Comparison of ENCODE assay signal across 10 cellular contexts in genomic region chr1:63713627-63714481, GRCh38. TPM values are rescaled to one million over a fixed set of nuclear protein-coding genes. Genes with fewer than 3 reads are reported as not detected.
DNase-seq lines count a peak whose midpoint lies in the region; ATAC-seq, FAIRE-seq and TF ChIP-seq lines count a peak whose summit lies in the region.
"Had no signal": no experiment of that assay in that cellular context is flagged by ENCODE, and none has a peak within 500 bp of the region (broad histone marks: within the 10 kb centered on the region; RNA-seq: fewer than 3 reads in every experiment).

No MANE protein-coding gene starts in this region.

- H3K79me2 ChIP-seq in GM12878 (ENCODE audit: control insufficient read depth, insufficient read depth, low read length) (no peaks in the 10 kb centered on the region), smooth muscle cell (ENCODE audit: low read depth) (no peaks in the 10 kb centered on the region)

- in situ Hi-C loops in GM12878 (cut with MboI): no loop called here

- H3F3A ChIP-seq in smooth muscle cell (ENCODE audit: low read depth): peaks cover 6% of the 10 kb centered on the region

- no peak for TF ChIP-seq EP300 in GM12878 (IDR thresholded peaks at IDR 0.05; ENCODE audit: borderline replicate concordance in 1 of 2, control insufficient read depth in 1 of 2, low read depth in 2 of 2, low read length in 2 of 2)

- TF ChIP-seq CTCF in GM12878 (IDR thresholded peaks at IDR 0.05 in 2 of 3, conservative IDR thresholded peaks at IDR 0.05 in 1 of 3; ENCODE audit: control insufficient read depth in 2 of 3, extremely low read depth in 1 of 3, insufficient read depth in 1 of 3, low read depth in 3 of 3, low read length in 3 of 3) (no peak), smooth muscle cell (IDR thresholded peaks at IDR 0.05; ENCODE audit: borderline replicate concordance, insufficient read depth, poor library complexity, severe bottlenecking) (no peak), type B pancreatic cell (conservative IDR thresholded peaks at IDR 0.05) (no peak)

- no peaks in the 10 kb centered on the region for H3K9me3 ChIP-seq in GM12878 (replicated peaks; ENCODE audit: control insufficient read depth, insufficient read depth, low read length)
- no peaks in the 10 kb centered on the region for H3K9me3 ChIP-seq in smooth muscle cell (replicated peaks; ENCODE audit: low read depth)
- no peaks in the 10 kb centered on the region for H3K9me3 ChIP-seq in small intestine (ENCODE audit: control insufficient read depth, low read depth)

- SMC1A ChIA-PET in GM12878 (lab: Charles Lee; ENCODE audit: uncharacterized antibody, unreplicated experiment): no interaction called here

- H3K9me3 Mint-ChIP-seq in type B pancreatic cell: no peaks in the 10 kb centered on the region
- H3K9me3 Mint-ChIP-seq: naive B cell had no signal

- H3K9ac ChIP-seq in GM12878 (ENCODE audit: control insufficient read depth, insufficient read depth, low read length): no peak overlapping the region
- H3K9ac ChIP-seq in smooth muscle cell (ENCODE audit: low read depth): no peak overlapping the region

- peaks cover 17% of the 10 kb centered on the region for H3K4me1 Mint-ChIP-seq in type B pancreatic cell (ENCODE audit: unreplicated experiment)

- H3K4me3 ChIP-seq in GM12878 (no peak overlapping the region), smooth muscle cell (no peak overlapping the region), small intestine (ENCODE audit: low read depth in 1 of 2, low read length in 2 of 2) (no peak overlapping the region)

- H3K27me3 ChIP-seq in GM12878 (replicated peaks in 1 of 2; ENCODE audit: control insufficient read depth in 2 of 2, insufficient read depth in 2 of 2, low read length in 1 of 2) (no peaks in the 10 kb centered on the region; a peak in 1 of 4 replicates), smooth muscle cell (ENCODE audit: low read depth) (no peaks in the 10 kb centered on the region), small intestine (ENCODE audit: control insufficient read depth in 2 of 2, insufficient read depth in 2 of 2, low read length in 2 of 2) (no peaks in the 10 kb centered on the region)

- DNase-seq in HK-2 (ENCODE audit: unreplicated experiment): peak; percentile 30
- no peak for DNase-seq in GM12878 (ENCODE audit: low read depth, low spot score)
- DNase-seq in smooth muscle cell (lab: John Stamatoyannopoulos, UW; ENCODE audit: unreplicated experiment): no peak
- DNase-seq in small intestine: no peak
- DNase-seq in NCI-H2196 (lab: John Stamatoyannopoulos, UW; ENCODE audit: unreplicated experiment): no peak
- no peak for DNase-seq in type B pancreatic cell (ENCODE audit: extremely low spot score, unreplicated experiment)
- DNase-seq: activated CD4-positive, alpha-beta T cell treated with anti-CD3 and anti-CD28 coated beads, Interleukin-2, amount 50 U/mL, for 48 hours; naive B cell; NCI-H2029 had no signal

- H3K27ac Mint-ChIP-seq in type B pancreatic cell: no peak overlapping the region

- no peak overlapping the region for H2AFZ ChIP-seq in GM12878 (ENCODE audit: control insufficient read depth, low read depth, low read length)
- H2AFZ ChIP-seq in smooth muscle cell (ENCODE audit: low read depth): no peak overlapping the region

- no peak for TF ChIP-seq RAD21 in GM12878 (IDR thresholded peaks at IDR 0.05; ENCODE audit: insufficient read depth, low read depth, low read length)

- BruUV-seq in GM12878 (replicated peaks; lab: Mats Ljungman, UMichigan): no TSS peak

- FAIRE-seq in GM12878 (lab: Jason Lieb, UNC) (no peak), small intestine (lab: Jason Lieb, UNC) (no peak)

- ATAC-seq in GM19463 (IDR thresholded peaks at IDR 0.05; ENCODE audit: unreplicated experiment): peak; percentile 62
- peak; percentile 70 for ATAC-seq in GM12878

- no peak for TF ChIP-seq POLR2A in GM12878 (IDR thresholded peaks at IDR 0.05; ENCODE audit: low read depth, low read length)

- H3K36me3 ChIP-seq in GM12878 (ENCODE audit: control insufficient read depth in 2 of 2, insufficient read depth in 2 of 2, low read length in 1 of 2) (no peaks in the 10 kb centered on the region), smooth muscle cell (ENCODE audit: low read depth) (no peaks in the 10 kb centered on the region), small intestine (ENCODE audit: control insufficient read depth in 2 of 2, insufficient read depth in 2 of 2, low read length in 2 of 2) (no peaks in the 10 kb centered on the region)

- WGBS in GM12878 (ENCODE audit: insufficient coverage, insufficient replicate concordance, low lambda C conversion rate, missing lambda C conversion rate): 55% methylated on average over 6 of the region's 6 CpGs
- 32% methylated on average over 6 of the region's 6 CpGs for WGBS in smooth muscle cell (ENCODE audit: low lambda C conversion rate)
- WGBS in small intestine, 3 donors: 70 to 88% (median 81%) methylated on average over 6 of the region's 6 CpGs

- no peak overlapping the region for H3K27ac ChIP-seq in GM12878 (ENCODE audit: control insufficient read depth, insufficient read depth)
- H3K27ac ChIP-seq in smooth muscle cell (ENCODE audit: low read depth): no peak overlapping the region
- no peak overlapping the region for H3K27ac ChIP-seq in small intestine (ENCODE audit: low read depth in 1 of 2, low read length in 1 of 2)

- no peaks in the 10 kb centered on the region for H4K20me1 ChIP-seq in GM12878 (ENCODE audit: control insufficient read depth, insufficient read depth)
- no peaks in the 10 kb centered on the region for H4K20me1 ChIP-seq in smooth muscle cell (ENCODE audit: low read depth)

- H3K4me2 ChIP-seq in GM12878 (ENCODE audit: control insufficient read depth, insufficient read depth) (no peak overlapping the region), smooth muscle cell (peak overlapping the region; percentile 57)

- RAD21 ChIA-PET in GM12878 (lab: Charles Lee; ENCODE audit: unreplicated experiment): interaction anchor here (1.5 kb wide), 1 partner anchor 22 kb away, joined by 5 read pairs; no protein-coding TSS in a partner anchor

- POLR2A ChIA-PET in GM12878 (lab: Charles Lee): no interaction called here

- peaks cover 7% of the 10 kb centered on the region for H3K27me3 Mint-ChIP-seq in type B pancreatic cell

- CTCF ChIA-PET in GM12878 (lab: Yijun Ruan, JAX): interaction anchor here (1.0 kb wide), 1 partner anchor 22 kb away, joined by 4 read pairs; no protein-coding TSS in a partner anchor

- H3K36me3 Mint-ChIP-seq in type B pancreatic cell: no peaks in the 10 kb centered on the region
- H3K36me3 Mint-ChIP-seq: naive B cell had no signal

- H3K4me1 ChIP-seq in GM12878 (ENCODE audit: control insufficient read depth, insufficient read depth, low read length): no peaks in the 10 kb centered on the region
- peaks cover 23% of the 10 kb centered on the region for H3K4me1 ChIP-seq in smooth muscle cell (ENCODE audit: low read depth)
- peaks cover 3 to 5% of the 10 kb centered on the region in 2 donors for H3K4me1 ChIP-seq in small intestine (ENCODE audit: control insufficient read depth in 2 of 2, insufficient read depth in 1 of 2, low read depth in 1 of 2, low read length in 1 of 2)

- intact Hi-C loops in GM12878 (cut with micrococcal nuclease; ENCODE audit: unreplicated experiment): no loop called here

- H3K4me3 Mint-ChIP-seq in type B pancreatic cell: no peak overlapping the region
- H3K4me3 Mint-ChIP-seq: naive B cell had no signal

TF ChIP-seq in GM12878, 131 proteins besides CTCF, POLR2A, EP300 and RAD21:
- TF ChIP-seq GATAD2B (conservative IDR thresholded peaks at IDR 0.05; ENCODE audit: low read depth) (no peak), MEF2A (IDR thresholded peaks at IDR 0.05; ENCODE audit: insufficient read depth, low read depth, low read length) (0 out of 2 replicates have a peak, but pooled peaks have one; percentile 11), RUNX3 (IDR thresholded peaks at IDR 0.05; ENCODE audit: low read length) (peak; percentile 64)

RNA-seq across cellular contexts. Expression of gene ROR1, which starts 60.0 kb away (rescaled TPM):
- total RNA-seq in GM12878 (2013; cell fraction: nucleolus; rRNA removed): 3.4 and 4.0 TPM in 2 replicates
- total RNA-seq in GM12878 (2014; rRNA removed) (not detected in 2 replicates), GM12878 (2014; rRNA removed; fragmentation: Illumina TruSeq; extraction: Trizol) (not detected in 2 replicates), GM12878 (2021) (0.05 and 0.08 TPM in 2 replicates), smooth muscle cell (7.2 and 8.0 TPM in 2 replicates), type B pancreatic cell (ENCODE audit: low replicate concordance) (14.9 and 32.0 TPM in 2 replicates)
- polyA plus RNA-seq in GM12878 (2011; ENCODE audit: low read depth): not detected
- polyA plus RNA-seq in GM12878 (2011; rRNA removed) (0.08 and 0.13 TPM in 2 replicates), GM12878 (2014; fragmentation: Illumina TruSeq; extraction: Trizol) (not detected in 2 replicates), GM12878 (2014; fragmentation: Nextera tagmentation; extraction: Ambion mirVana) (under 1 TPM; 0.02 to 0.03 TPM), GM12878 (2014; rRNA removed) (not detected in 2 replicates), GM12878 (2016; fragmentation: Nextera tagmentation; extraction: Ambion mirVana) (not detected), smooth muscle cell (3.3 and 6.1 TPM in 2 replicates), small intestine (1 to 10 TPM in 1 of 3 donors, under 1 TPM in 1, not detected in 1; 0.22 to 3.6 TPM)
- polyA plus RNA-seq in GM12878 (2011; cell fraction: cytosol; rRNA removed): 0.03 and 0.10 TPM in 2 replicates
- polyA plus RNA-seq in GM12878 (2011; cell fraction: nucleus; rRNA removed): 0.04 TPM in 1 of 2 replicates, not detected in the other
- 0.10 TPM in 1 of 2 replicates, not detected in the other for polyA plus RNA-seq in GM12878 (2012)
- 0.22 and 0.62 TPM in 2 replicates for polyA minus RNA-seq in GM12878 (2011; rRNA and poly(A)+ RNA removed)
- polyA minus RNA-seq in GM12878 (2011; cell fraction: cytosol; rRNA and poly(A)+ RNA removed): not detected in 2 replicates
- 0.12 and 0.29 TPM in 2 replicates for polyA minus RNA-seq in GM12878 (2011; cell fraction: nucleus; rRNA and poly(A)+ RNA removed)
